ENCODE assay signal across 21 cellular contexts in the genomic region with DNA sequence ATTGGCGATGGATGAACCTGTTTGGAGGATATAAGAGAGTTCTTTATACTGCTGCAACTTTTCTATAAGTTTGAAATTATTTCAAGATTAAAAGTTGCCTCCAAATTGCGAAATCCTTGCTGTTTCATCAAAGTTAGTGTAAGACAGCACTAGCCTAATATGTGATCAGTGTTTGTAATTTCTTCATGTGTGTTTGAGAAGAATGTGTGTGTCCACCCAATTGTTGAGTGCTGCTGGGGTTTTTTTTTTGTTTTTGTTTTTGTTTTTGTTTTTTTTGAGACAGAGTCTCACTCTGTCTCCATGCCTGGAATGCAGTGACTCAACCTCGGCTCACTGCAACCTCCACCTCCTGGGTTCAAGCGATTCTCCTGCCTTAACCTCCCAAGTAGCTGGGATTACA. TPM values are rescaled to one million over a fixed set of nuclear protein-coding genes. Genes with fewer than 3 reads are reported as not detected.
DNase-seq lines count a peak whose midpoint lies in the region; ATAC-seq and TF ChIP-seq lines count a peak whose summit lies in the region.
"Had no signal": no experiment of that assay in that cellular context is flagged by ENCODE, and none has a peak within 500 bp of the region (broad histone marks: within the 10 kb centered on the region; RNA-seq: fewer than 3 reads in every experiment).

No MANE protein-coding gene starts in this region.

- H3K27me3 ChIP-seq in adipocyte (replicated peaks; ENCODE audit: control insufficient read depth, insufficient read depth, low read length), result no peaks in the 10 kb centered on the region
- no peaks in the 10 kb centered on the region for H3K27me3 ChIP-seq in transverse colon
- no peaks in the 10 kb centered on the region for H3K27me3 ChIP-seq in testis

- H3K4me3 ChIP-seq in adipocyte (ENCODE audit: low read length) (no peak overlapping the region), transverse colon (no peak overlapping the region), testis (no peak overlapping the region)
- H3K4me3 ChIP-seq: GM12878 had no signal

- WGBS in transverse colon (ENCODE audit: low coverage in 1 of 2), 2 donors, result 85 to 100% methylated on average over 2 to 4 of the region's 4 CpGs
- WGBS in testis, 2 donors, result 94 to 98% methylated on average over 4 of the region's 4 CpGs

- intact Hi-C loops in transverse colon (cut with DNase I; ENCODE audit: low total_unique reads), result no loop called here
- intact Hi-C loops in testis (cut with DNase I; ENCODE audit: low total_unique reads), result no loop called here

- H3K36me3 ChIP-seq in adipocyte (ENCODE audit: control insufficient read depth, insufficient read depth, low read length, severe bottlenecking), result peaks cover 3% of the 10 kb centered on the region
- no peaks in the 10 kb centered on the region for H3K36me3 ChIP-seq in transverse colon
- H3K36me3 ChIP-seq in testis (ENCODE audit: low read depth, missing control alignments), result no peaks in the 10 kb centered on the region

- H3K36me3 Mint-ChIP-seq in HFFc6 (ENCODE audit: low read depth), result peaks cover 73% of the 10 kb centered on the region
- no peaks in the 10 kb centered on the region for H3K36me3 Mint-ChIP-seq in effector memory CD8-positive, alpha-beta T cell (ENCODE audit: insufficient read depth)
- H3K36me3 Mint-ChIP-seq: CD4-positive, CD25-positive, alpha-beta regulatory T cell had no signal

- TF ChIP-seq EP300 in transverse colon (IDR thresholded peaks at IDR 0.05; ENCODE audit: low read depth), result no peak

- H3K9me3 Mint-ChIP-seq in HFFc6, result peaks cover 11% of the 10 kb centered on the region
- H3K9me3 Mint-ChIP-seq in effector memory CD8-positive, alpha-beta T cell, result no peaks in the 10 kb centered on the region

- H3K4me1 Mint-ChIP-seq in HFFc6 (ENCODE audit: low read depth), result peaks cover 37% of the 10 kb centered on the region
- H3K4me1 Mint-ChIP-seq in effector memory CD8-positive, alpha-beta T cell (ENCODE audit: low read depth in 2 of 2), result no peaks in the 10 kb centered on the region
- H3K4me1 Mint-ChIP-seq: CD4-positive, CD25-positive, alpha-beta regulatory T cell had no signal

- H3K27me3 Mint-ChIP-seq in HFFc6 (ENCODE audit: insufficient read depth), result peaks cover 2% of the 10 kb centered on the region; the same call in 1 of the 2 replicates
- peaks cover 21 to 27% of the 10 kb centered on the region in 2 donors for H3K27me3 Mint-ChIP-seq in effector memory CD8-positive, alpha-beta T cell

- peak; percentile 17 for DNase-seq in HFFc6
- peak; percentile 64 for DNase-seq in adipocyte (ENCODE audit: low read depth)
- DNase-seq in fibroblast of gingiva (ENCODE audit: low read depth), result peak; percentile 72
- DNase-seq in effector memory CD8-positive, alpha-beta T cell, result no peak
- DNase-seq in transverse colon, result no peak
- DNase-seq in testis, result no peak
- DNase-seq: CD4-positive, CD25-positive, alpha-beta regulatory T cell; DMS79; GOT3; Karpas-422; MV-4-11; NCI-H1105 treated with DMSO at 0.1 percent for 48 hours; NCI-H2081; NCI-H2171; NCI-H524 treated with DMSO at 0.1 percent for 48 hours; NCI-H82; T-helper 1 cell had no signal

- H3K27ac Mint-ChIP-seq in HFFc6, result peak overlapping the region; percentile 27
- no peak overlapping the region for H3K27ac Mint-ChIP-seq in effector memory CD8-positive, alpha-beta T cell
- H3K27ac Mint-ChIP-seq: CD4-positive, CD25-positive, alpha-beta regulatory T cell had no signal

- H3K27ac ChIP-seq in transverse colon (no peak overlapping the region), testis (no peak overlapping the region)

- TF ChIP-seq POLR2A in transverse colon (IDR thresholded peaks at IDR 0.05) (no peak), testis (IDR thresholded peaks at IDR 0.05) (no peak)

- no peak overlapping the region for H3K4me3 Mint-ChIP-seq in HFFc6
- H3K4me3 Mint-ChIP-seq in effector memory CD8-positive, alpha-beta T cell, result no peak overlapping the region
- H3K4me3 Mint-ChIP-seq: CD4-positive, CD25-positive, alpha-beta regulatory T cell had no signal

- H3K9me3 ChIP-seq in adipocyte (ENCODE audit: control insufficient read depth, low read length) (peaks cover 13% of the 10 kb centered on the region), transverse colon (peaks cover 6 to 10% of the 10 kb centered on the region in 2 donors), testis (no peaks in the 10 kb centered on the region)

- no peak for ATAC-seq in GM19467 (IDR thresholded peaks at IDR 0.05; ENCODE audit: unreplicated experiment)
- no peak for ATAC-seq in effector memory CD8-positive, alpha-beta T cell (replicated peaks)
- ATAC-seq: GM12878, Panc1 had no signal

- H3K4me1 ChIP-seq in adipocyte (ENCODE audit: control insufficient read depth, insufficient read depth, low read length), result peaks cover 4% of the 10 kb centered on the region
- H3K4me1 ChIP-seq in transverse colon, result no peaks in the 10 kb centered on the region
- no peaks in the 10 kb centered on the region for H3K4me1 ChIP-seq in testis

- in situ Hi-C loops in transverse colon (cut with MboI; ENCODE audit: low pct_ligation_motif_present in 1 of 4, low pct_unique_long_range_greater_than_20kb in 1 of 4, low sequenced_read_pairs in 3 of 4), result no loop called here

- TF ChIP-seq CTCF in HFFc6 (IDR thresholded peaks at IDR 0.05) (no peak), transverse colon (IDR thresholded peaks at IDR 0.05) (no peak), testis (IDR thresholded peaks at IDR 0.05) (no peak)

- H3K9ac ChIP-seq in adipocyte (ENCODE audit: low read length), result no peak overlapping the region

RNA-seq across cellular contexts. Expression of a gene that starts 33.4 kb away (rescaled TPM):
- total RNA-seq in HFFc6 (2021; fragmentation: NEBNext Ultra II Directional; extraction: Animal tissue kit (Norgen Biotek cat#: 25700)), result 10 to 100 TPM; 21.7 to 59.8 (median 49.4) TPM
- total RNA-seq in transverse colon (under 1 TPM in 2 of 4 donors, not detected in 2; 0.14 to 0.79 TPM), testis (1 to 10 TPM; 1.8 to 6.3 TPM)
- polyA plus RNA-seq in testis (ENCODE audit: insufficient read depth, low read depth, low replicate concordance), result 5.6 TPM
- total RNA-seq: CD4-positive, CD25-positive, alpha-beta regulatory T cell; HT-29 had no signal
- polyA plus RNA-seq: CD4-positive, CD25-positive, alpha-beta regulatory T cell had no signal

RNA-seq across cellular contexts. Expression of a gene that starts 59.0 kb away (rescaled TPM):
- total RNA-seq in HFFc6 (2021; fragmentation: NEBNext Ultra II Directional; extraction: Animal tissue kit (Norgen Biotek cat#: 25700)), result 10 to 100 TPM; 44.8 to 54.0 (median 46.4) TPM
- total RNA-seq in transverse colon (10 to 100 TPM in 1 of 4 donors, 1 to 10 TPM in 3; 7.9 to 61.1 (median 8.9) TPM), testis (10 to 100 TPM; 17.0 to 19.2 TPM)
- polyA plus RNA-seq in testis (ENCODE audit: insufficient read depth, low read depth, low replicate concordance), result 14.0 TPM

Comparison
In these comparisons a context has a peak if more than half of its experiments do, and no peak if none do; other contexts are left out.
1. DNase-seq: peak in HFFc6 (single experiment), adipocyte (single experiment) and fibroblast of gingiva (single experiment); none in effector memory CD8-positive, alpha-beta T cell (0 of 3), transverse colon (single experiment) and testis (single experiment).